Comparison of ENCODE assay signal across 17 cellular contexts in genomic region chr11:1793091-1793490, GRCh38. TPM values are rescaled to one million over a fixed set of nuclear protein-coding genes. Genes with fewer than 3 reads are reported as not detected.
A peak's percentile ranks its signal among the peaks of the same experiment; 100 is the strongest.
DNase-seq lines count a peak whose midpoint lies in the region; ATAC-seq and TF ChIP-seq lines count a peak whose summit lies in the region.
"Had no signal": no experiment of that assay in that cellular context is flagged by ENCODE, and none has a peak within 500 bp of the region (broad histone marks: within the 10 kb centered on the region; RNA-seq: fewer than 3 reads in every experiment).

No MANE protein-coding gene starts in this region.

- WGBS in upper lobe of left lung, 2 donors, result 37 to 51% methylated on average over 3 of the region's 3 CpGs
- no CpG with 5 or more reads among the region's 3 CpGs for WGBS in H9 (ENCODE audit: extremely low coverage, insufficient read length, low lambda C conversion rate)

- no peaks in the 10 kb centered on the region for H3K79me2 ChIP-seq in H9 (ENCODE audit: insufficient read depth, low read length)

- H2BK15ac ChIP-seq in H9 (ENCODE audit: low read depth, low read length), result no peak overlapping the region

- TF ChIP-seq CTCF in upper lobe of left lung (IDR thresholded peaks at IDR 0.05) (no peak), H9 (conservative IDR thresholded peaks at IDR 0.05) (no peak)

- H3K36me3 ChIP-seq in adipocyte (ENCODE audit: control insufficient read depth, insufficient read depth, low read length, severe bottlenecking) (no peaks in the 10 kb centered on the region), upper lobe of left lung (no peaks in the 10 kb centered on the region)

- no peak overlapping the region for H3K18ac ChIP-seq in H9 (ENCODE audit: insufficient read length, low read depth, low read length)

- TF ChIP-seq EP300 in upper lobe of left lung (IDR thresholded peaks at IDR 0.05), result no peak

- peaks cover 38% of the 10 kb centered on the region for H3K27me3 Mint-ChIP-seq in activated naive CD8-positive, alpha-beta T cell treated with anti-CD3 and anti-CD28 coated beads, Interleukin-2, amount 10 ng/mL, durations not matched to agents 7 days and 5 days
- H3K27me3 Mint-ChIP-seq in activated naive CD8-positive, alpha-beta T cell treated with anti-CD3 and anti-CD28 coated beads, Interleukin-2, amount 50 U/mL, for 24 hours, result peaks cover 9% of the 10 kb centered on the region
- H3K27me3 Mint-ChIP-seq in H9 (ENCODE audit: low read depth), result peaks cover 72% of the 10 kb centered on the region

- no peak overlapping the region for H3K4me2 ChIP-seq in H9 (ENCODE audit: insufficient read depth, insufficient read length, low read length)
- H3K4me2 ChIP-seq: GM23338 had no signal

- H3T11ph ChIP-seq in H9 (ENCODE audit: low read length), result no peak overlapping the region

- no peak overlapping the region for H3K23ac ChIP-seq in H9 (ENCODE audit: insufficient read length, low read depth, low read length)

- H3K27ac ChIP-seq in upper lobe of left lung (no peak overlapping the region), H9 (ENCODE audit: insufficient read length, low read depth, low read length) (no peak overlapping the region)

- H2BK12ac ChIP-seq in H9 (ENCODE audit: insufficient read length, low read depth, low read length), result no peak overlapping the region

- no peak overlapping the region for H2BK5ac ChIP-seq in H9 (ENCODE audit: insufficient read length, low read length)

- H4K20me1 ChIP-seq in H9 (ENCODE audit: control insufficient read depth, insufficient read depth, insufficient read length), result no peaks in the 10 kb centered on the region

- DNase-seq in activated naive CD8-positive, alpha-beta T cell treated with anti-CD3 and anti-CD28 coated beads, Interleukin-2, amount 10 ng/mL, durations not matched to agents 7 days and 5 days, result no peak
- no peak for DNase-seq in activated naive CD8-positive, alpha-beta T cell treated with anti-CD3 and anti-CD28 coated beads, Interleukin-2, amount 50 U/mL, for 24 hours
- DNase-seq in adipocyte (ENCODE audit: low read depth) (peak; percentile 26), fibroblast of peridontal ligament (ENCODE audit: extremely low read depth) (peak; percentile 72), upper lobe of left lung (no peak), H9 (no peak)
- DNase-seq in stimulated activated effector memory CD8-positive, alpha-beta T cell treated with anti-CD3 and anti-CD28 coated beads, Interleukin-12 subunit alpha, Interleukin-12 subunit beta, amount 100 ng/mL, for 72 hours (ENCODE audit: low spot score in 2 of 2), result no peak
- DNase-seq: AML-193, NCI-H1092, NCI-H1694, NCI-H345, NCI-H774, SIG-M5 had no signal

- no peak overlapping the region for H4K91ac ChIP-seq in H9 (ENCODE audit: insufficient read length, low read depth, low read length)

- no peak overlapping the region for H2AK5ac ChIP-seq in H9 (ENCODE audit: insufficient read length, low read length)

- no peak overlapping the region for H3K4ac ChIP-seq in H9 (ENCODE audit: low read depth, low read length)

- H2BK120ac ChIP-seq in H9 (ENCODE audit: low read depth, low read length, poor library complexity, severe bottlenecking), result no peak overlapping the region

- no peak overlapping the region for H4K5ac ChIP-seq in H9 (ENCODE audit: insufficient read length, low read depth, low read length)

- peaks cover 18% of the 10 kb centered on the region for H3K4me1 Mint-ChIP-seq in activated naive CD8-positive, alpha-beta T cell treated with anti-CD3 and anti-CD28 coated beads, Interleukin-2, amount 10 ng/mL, durations not matched to agents 7 days and 5 days
- H3K4me1 Mint-ChIP-seq in activated naive CD8-positive, alpha-beta T cell treated with anti-CD3 and anti-CD28 coated beads, Interleukin-2, amount 50 U/mL, for 24 hours, result peaks cover 7% of the 10 kb centered on the region
- H3K4me1 Mint-ChIP-seq in stimulated activated effector memory CD8-positive, alpha-beta T cell treated with anti-CD3 and anti-CD28 coated beads, Interleukin-12 subunit alpha, Interleukin-12 subunit beta, amount 100 ng/mL, for 72 hours, result peaks cover 15% of the 10 kb centered on the region
- H3K4me1 Mint-ChIP-seq in H9, result peaks cover 0 to 2% of the 10 kb centered on the region in 2 experiments; a peak in 1 of 4 replicates
- H3K4me1 Mint-ChIP-seq: GM23338 had no signal

- no peak overlapping the region for H2AFZ ChIP-seq in H9 (ENCODE audit: low read length)
- H2AFZ ChIP-seq: GM23338 had no signal

- H3K27ac Mint-ChIP-seq in activated naive CD8-positive, alpha-beta T cell treated with anti-CD3 and anti-CD28 coated beads, Interleukin-2, amount 10 ng/mL, durations not matched to agents 7 days and 5 days, result peak overlapping the region; percentile 31
- H3K27ac Mint-ChIP-seq in activated naive CD8-positive, alpha-beta T cell treated with anti-CD3 and anti-CD28 coated beads, Interleukin-2, amount 50 U/mL, for 24 hours, result no peak overlapping the region
- H3K27ac Mint-ChIP-seq in stimulated activated effector memory CD8-positive, alpha-beta T cell treated with anti-CD3 and anti-CD28 coated beads, Interleukin-12 subunit alpha, Interleukin-12 subunit beta, amount 100 ng/mL, for 72 hours, result no peak overlapping the region
- H3K27ac Mint-ChIP-seq in H9, result no peak overlapping the region
- H3K27ac Mint-ChIP-seq: CD8-positive, alpha-beta T cell; GM23338 had no signal

- H3K36me3 Mint-ChIP-seq in activated naive CD8-positive, alpha-beta T cell treated with anti-CD3 and anti-CD28 coated beads, Interleukin-2, amount 10 ng/mL, durations not matched to agents 7 days and 5 days, result no peaks in the 10 kb centered on the region
- no peaks in the 10 kb centered on the region for H3K36me3 Mint-ChIP-seq in activated naive CD8-positive, alpha-beta T cell treated with anti-CD3 and anti-CD28 coated beads, Interleukin-2, amount 50 U/mL, for 24 hours (ENCODE audit: low read depth)
- peaks cover 4% of the 10 kb centered on the region for H3K36me3 Mint-ChIP-seq in stimulated activated effector memory CD8-positive, alpha-beta T cell treated with anti-CD3 and anti-CD28 coated beads, Interleukin-12 subunit alpha, Interleukin-12 subunit beta, amount 100 ng/mL, for 72 hours
- H3K36me3 Mint-ChIP-seq in H9 (ENCODE audit: insufficient read depth in 1 of 3, low read depth in 3 of 3), result no peaks in the 10 kb centered on the region
- H3K36me3 Mint-ChIP-seq: CD8-positive, alpha-beta T cell had no signal

- H3K9ac ChIP-seq in adipocyte (ENCODE audit: low read length) (no peak overlapping the region), H9 (ENCODE audit: extremely low read depth, insufficient read length, low read length) (no peak overlapping the region)

- no peaks in the 10 kb centered on the region for H3K4me1 ChIP-seq in adipocyte (ENCODE audit: control insufficient read depth, insufficient read depth, low read length)
- H3K4me1 ChIP-seq in upper lobe of left lung, result no peaks in the 10 kb centered on the region
- H3K4me1 ChIP-seq in H9 (ENCODE audit: insufficient read depth, low read length), result no peaks in the 10 kb centered on the region

- H3K9me3 ChIP-seq in adipocyte (ENCODE audit: control insufficient read depth, low read length), result no peaks in the 10 kb centered on the region
- H3K9me3 ChIP-seq in upper lobe of left lung, result no peaks in the 10 kb centered on the region
- H3K9me3 ChIP-seq in H9 (ENCODE audit: control insufficient read depth, low read depth, low read length), result no peaks in the 10 kb centered on the region

- H2BK20ac ChIP-seq in H9 (ENCODE audit: low read depth, low read length, poor library complexity, severe bottlenecking), result no peak overlapping the region

- no peaks in the 10 kb centered on the region for H3K79me1 ChIP-seq in H9 (ENCODE audit: insufficient read depth, low read depth, low read length, poor library complexity, severe bottlenecking)

- H3K14ac ChIP-seq in H9 (ENCODE audit: insufficient read depth, low read length), result no peak overlapping the region

- no peaks in the 10 kb centered on the region for H3K23me2 ChIP-seq in H9 (ENCODE audit: insufficient read length, low read depth, low read length, poor library complexity, severe bottlenecking)

- H3K4me3 Mint-ChIP-seq in activated naive CD8-positive, alpha-beta T cell treated with anti-CD3 and anti-CD28 coated beads, Interleukin-2, amount 10 ng/mL, durations not matched to agents 7 days and 5 days, result peak overlapping the region; percentile 1
- H3K4me3 Mint-ChIP-seq in activated naive CD8-positive, alpha-beta T cell treated with anti-CD3 and anti-CD28 coated beads, Interleukin-2, amount 50 U/mL, for 24 hours, result no peak overlapping the region
- peak overlapping the region; percentile 67 for H3K4me3 Mint-ChIP-seq in stimulated activated effector memory CD8-positive, alpha-beta T cell treated with anti-CD3 and anti-CD28 coated beads, Interleukin-12 subunit alpha, Interleukin-12 subunit beta, amount 100 ng/mL, for 72 hours
- H3K4me3 Mint-ChIP-seq in H9, result no peak overlapping the region
- H3K4me3 Mint-ChIP-seq: GM23338 had no signal

- H3K27me3 ChIP-seq in adipocyte (replicated peaks; ENCODE audit: control insufficient read depth, insufficient read depth, low read length) (peaks cover 46% of the 10 kb centered on the region), upper lobe of left lung (no peaks in the 10 kb centered on the region), H9 (ENCODE audit: insufficient read depth, low read length) (no peaks in the 10 kb centered on the region)

- H4K8ac ChIP-seq in H9 (replicated peaks; ENCODE audit: insufficient read length, low read depth, low read length), result no peak overlapping the region

- no peak overlapping the region for H3K56ac ChIP-seq in H9 (ENCODE audit: insufficient read length, low read depth, low read length)

- no peak for TF ChIP-seq POLR2A in upper lobe of left lung (IDR thresholded peaks at IDR 0.05)

- ATAC-seq in activated naive CD8-positive, alpha-beta T cell treated with anti-CD3 and anti-CD28 coated beads, Interleukin-2, amount 10 ng/mL, durations not matched to agents 7 days and 5 days (ENCODE audit: low read depth), result no peak
- ATAC-seq in activated naive CD8-positive, alpha-beta T cell treated with anti-CD3 and anti-CD28 coated beads, Interleukin-2, amount 50 U/mL, for 24 hours, result no peak
- ATAC-seq in stimulated activated effector memory CD8-positive, alpha-beta T cell treated with anti-CD3 and anti-CD28 coated beads, Interleukin-12 subunit alpha, Interleukin-12 subunit beta, amount 100 ng/mL, for 72 hours, result no peak
- ATAC-seq in GM19463 (IDR thresholded peaks at IDR 0.05; ENCODE audit: unreplicated experiment) (no peak), upper lobe of left lung (ENCODE audit: low FRiP score in 2 of 2) (no peak)
- ATAC-seq: CD8-positive, alpha-beta T cell; GM23338 had no signal

- peaks cover 4% of the 10 kb centered on the region for H3K9me3 Mint-ChIP-seq in activated naive CD8-positive, alpha-beta T cell treated with anti-CD3 and anti-CD28 coated beads, Interleukin-2, amount 10 ng/mL, durations not matched to agents 7 days and 5 days
- no peaks in the 10 kb centered on the region for H3K9me3 Mint-ChIP-seq in activated naive CD8-positive, alpha-beta T cell treated with anti-CD3 and anti-CD28 coated beads, Interleukin-2, amount 50 U/mL, for 24 hours
- no peaks in the 10 kb centered on the region for H3K9me3 Mint-ChIP-seq in stimulated activated effector memory CD8-positive, alpha-beta T cell treated with anti-CD3 and anti-CD28 coated beads, Interleukin-12 subunit alpha, Interleukin-12 subunit beta, amount 100 ng/mL, for 72 hours
- no peaks in the 10 kb centered on the region for H3K9me3 Mint-ChIP-seq in H9
- H3K9me3 Mint-ChIP-seq: GM23338 had no signal

- POLR2A ChIA-PET in activated naive CD8-positive, alpha-beta T cell treated with anti-CD3 and anti-CD28 coated beads, Interleukin-2, amount 10 ng/mL, durations not matched to agents 7 days and 5 days (lab: Charles Lee), result interaction anchor here (0.7 to 1.2 kb wide), 4 partner anchors 35 to 951 kb away, joined by 3 to 5 read pairs (median 4); no protein-coding TSS in a partner anchor

- H3K4me3 ChIP-seq in adipocyte (ENCODE audit: low read length) (no peak overlapping the region), upper lobe of left lung (no peak overlapping the region)
- H3K4me3 ChIP-seq: GM23338 had no signal

RNA-seq across cellular contexts. Expression of gene CTSD, which starts 29.4 kb away (rescaled TPM):
- 100 to 1,000 TPM; 192 to 208 TPM for total RNA-seq in activated naive CD8-positive, alpha-beta T cell treated with anti-CD3 and anti-CD28 coated beads, Interleukin-2, amount 10 ng/mL, durations not matched to agents 7 days and 5 days
- total RNA-seq in upper lobe of left lung (1,000 to 10,000 TPM in 5 of 6 donors, 100 to 1,000 TPM in 1; 993 to 3,355 (median 2,221) TPM), H9 (2021) (158 and 161 TPM in 2 replicates)

RNA-seq across cellular contexts. Expression of gene SYT8, which starts 41.7 kb away (rescaled TPM):
- not detected for total RNA-seq in activated naive CD8-positive, alpha-beta T cell treated with anti-CD3 and anti-CD28 coated beads, Interleukin-2, amount 10 ng/mL, durations not matched to agents 7 days and 5 days
- total RNA-seq in upper lobe of left lung (10 to 100 TPM in 4 of 6 donors, 1 to 10 TPM in 2; 7.4 to 31.3 (median 22.9) TPM), H9 (2021) (not detected in 2 replicates)
- total RNA-seq: A673; CD8-positive, alpha-beta T cell; GM23338 had no signal

RNA-seq across cellular contexts. Expression of gene IFITM10, which starts 42.7 kb away (rescaled TPM):
- 1 to 10 TPM in 1 of 2 experiments, under 1 TPM in 1; 0.82 to 1.3 TPM for total RNA-seq in activated naive CD8-positive, alpha-beta T cell treated with anti-CD3 and anti-CD28 coated beads, Interleukin-2, amount 10 ng/mL, durations not matched to agents 7 days and 5 days
- 10 to 100 TPM in 4 of 6 donors, 1 to 10 TPM in 2; 8.7 to 28.3 (median 14.2) TPM for total RNA-seq in upper lobe of left lung
- 0.59 and 0.77 TPM in 2 replicates for total RNA-seq in H9 (2021)
- total RNA-seq: A673, GM23338 had no signal

RNA-seq across cellular contexts. Expression of gene TNNI2, which starts 45.7 kb away (rescaled TPM):
- total RNA-seq in activated naive CD8-positive, alpha-beta T cell treated with anti-CD3 and anti-CD28 coated beads, Interleukin-2, amount 10 ng/mL, durations not matched to agents 7 days and 5 days, result under 1 TPM in 1 of 2 experiments, not detected in 1; 0.67 TPM
- 10 to 100 TPM in 5 of 6 donors, 1 to 10 TPM in 1; 7.3 to 28.3 (median 16.7) TPM for total RNA-seq in upper lobe of left lung
- total RNA-seq in H9 (2021), result not detected in 2 replicates
- total RNA-seq: A673, GM23338 had no signal

RNA-seq across cellular contexts. Expression of gene LSP1, which starts 59.8 kb away (rescaled TPM):
- total RNA-seq in activated naive CD8-positive, alpha-beta T cell treated with anti-CD3 and anti-CD28 coated beads, Interleukin-2, amount 10 ng/mL, durations not matched to agents 7 days and 5 days, result 100 to 1,000 TPM; 438 to 453 TPM
- 100 to 1,000 TPM in 2 of 6 donors, 10 to 100 TPM in 4; 29.3 to 162 (median 66.2) TPM for total RNA-seq in upper lobe of left lung
- total RNA-seq in H9 (2021), result not detected in 2 replicates
- total RNA-seq: A673, GM23338 had no signal

Comparison
In these comparisons a context has a peak if more than half of its experiments do, and no peak if none do; other contexts are left out.
1. H3K4me3 Mint-ChIP-seq: peak in activated naive CD8-positive, alpha-beta T cell treated with anti-CD3 and anti-CD28 coated beads, Interleukin-2, amount 10 ng/mL, durations not matched to agents 7 days and 5 days (single experiment) and stimulated activated effector memory CD8-positive, alpha-beta T cell treated with anti-CD3 and anti-CD28 coated beads, Interleukin-12 subunit alpha, Interleukin-12 subunit beta, amount 100 ng/mL, for 72 hours (single experiment); none in activated naive CD8-positive, alpha-beta T cell treated with anti-CD3 and anti-CD28 coated beads, Interleukin-2, amount 50 U/mL, for 24 hours (single experiment) and H9 (0 of 2).
2. DNase-seq: peak in adipocyte (single experiment) and fibroblast of peridontal ligament (single experiment); none in activated naive CD8-positive, alpha-beta T cell treated with anti-CD3 and anti-CD28 coated beads, Interleukin-2, amount 10 ng/mL, durations not matched to agents 7 days and 5 days (single experiment), activated naive CD8-positive, alpha-beta T cell treated with anti-CD3 and anti-CD28 coated beads, Interleukin-2, amount 50 U/mL, for 24 hours (single experiment), stimulated activated effector memory CD8-positive, alpha-beta T cell treated with anti-CD3 and anti-CD28 coated beads, Interleukin-12 subunit alpha, Interleukin-12 subunit beta, amount 100 ng/mL, for 72 hours (0 of 2), upper lobe of left lung (0 of 2) and H9 (single experiment).